Comparison of ENCODE assay signal across 1 cellular context in the genomic region with DNA sequence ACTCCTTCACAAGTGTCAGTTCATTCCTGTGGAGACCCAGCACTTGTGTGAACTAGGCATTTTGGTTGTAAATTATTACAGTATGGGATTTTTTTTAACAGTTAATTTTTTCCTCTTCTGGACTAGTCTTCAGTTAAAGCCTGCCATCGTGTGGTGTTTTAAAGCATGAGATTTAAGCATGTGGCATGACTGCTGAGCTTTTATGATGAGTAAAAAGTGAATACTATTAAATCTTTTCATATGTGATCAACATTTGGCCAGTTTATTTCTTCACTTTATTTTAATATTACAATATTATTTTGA.
TF ChIP-seq lines count a peak whose summit lies in the region.

No MANE protein-coding gene starts in this region.

TF ChIP-seq in WTC11, 78 proteins besides CTCF, POLR2A, EP300 and RAD21 (continued from another document):
- no peak for TF ChIP-seq MLX (CRISPR knock-in tag; IDR thresholded peaks at IDR 0.05)
- no peak for TF ChIP-seq NFYB (CRISPR knock-in tag; conservative IDR thresholded peaks at IDR 0.05; ENCODE audit: low read depth)
